1 cellular context compared by ENCODE assay signal in the genomic region with DNA sequence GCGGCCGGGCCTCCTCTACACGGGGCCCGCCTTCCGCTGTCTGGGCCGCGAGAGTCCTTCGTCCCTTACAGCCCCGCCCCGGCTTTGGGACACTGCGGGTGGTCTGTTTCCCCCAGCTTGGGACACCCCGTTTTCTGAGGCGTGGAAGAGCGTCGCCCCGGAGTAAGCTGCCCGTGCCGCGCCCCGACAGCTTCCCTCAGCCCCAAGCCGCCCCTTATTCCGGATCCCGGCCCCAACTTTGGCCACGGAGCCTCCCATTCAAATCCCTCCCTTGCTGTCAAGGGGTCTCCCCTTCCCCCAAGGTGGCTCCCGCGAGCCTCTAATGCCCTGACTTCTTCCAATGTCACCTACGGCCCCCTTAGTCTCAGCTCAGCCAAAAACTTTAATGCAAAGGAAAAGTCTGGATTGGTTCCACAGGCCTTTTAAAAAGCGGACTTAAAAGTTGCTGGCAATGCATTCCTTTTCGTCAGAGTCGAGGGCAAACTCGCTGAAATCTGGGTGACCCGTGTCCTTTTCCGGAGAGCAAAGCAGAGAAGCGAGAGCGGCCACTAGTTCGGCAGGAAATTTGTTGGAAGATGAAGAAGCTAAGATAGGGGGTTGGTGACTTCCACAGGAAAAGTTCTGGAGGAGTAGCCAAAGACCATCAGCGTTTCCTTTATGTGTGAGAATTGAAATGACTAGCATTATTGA.
TF ChIP-seq lines count a peak whose summit lies in the region.

No MANE protein-coding gene starts in this region.

TF ChIP-seq in H1, 55 proteins besides CTCF, POLR2A, EP300 and RAD21:
- TF ChIP-seq SAP30 (IDR thresholded peaks at IDR 0.05; ENCODE audit: insufficient read depth, insufficient replicate concordance, low read length) (peak; percentile 40), SP2 (IDR thresholded peaks at IDR 0.05; ENCODE audit: low read length) (no peak), ASH2L (IDR thresholded peaks at IDR 0.05; ENCODE audit: low read length) (peak; percentile 8)
